ENCODE assay signal across 8 cellular contexts in the genomic region with DNA sequence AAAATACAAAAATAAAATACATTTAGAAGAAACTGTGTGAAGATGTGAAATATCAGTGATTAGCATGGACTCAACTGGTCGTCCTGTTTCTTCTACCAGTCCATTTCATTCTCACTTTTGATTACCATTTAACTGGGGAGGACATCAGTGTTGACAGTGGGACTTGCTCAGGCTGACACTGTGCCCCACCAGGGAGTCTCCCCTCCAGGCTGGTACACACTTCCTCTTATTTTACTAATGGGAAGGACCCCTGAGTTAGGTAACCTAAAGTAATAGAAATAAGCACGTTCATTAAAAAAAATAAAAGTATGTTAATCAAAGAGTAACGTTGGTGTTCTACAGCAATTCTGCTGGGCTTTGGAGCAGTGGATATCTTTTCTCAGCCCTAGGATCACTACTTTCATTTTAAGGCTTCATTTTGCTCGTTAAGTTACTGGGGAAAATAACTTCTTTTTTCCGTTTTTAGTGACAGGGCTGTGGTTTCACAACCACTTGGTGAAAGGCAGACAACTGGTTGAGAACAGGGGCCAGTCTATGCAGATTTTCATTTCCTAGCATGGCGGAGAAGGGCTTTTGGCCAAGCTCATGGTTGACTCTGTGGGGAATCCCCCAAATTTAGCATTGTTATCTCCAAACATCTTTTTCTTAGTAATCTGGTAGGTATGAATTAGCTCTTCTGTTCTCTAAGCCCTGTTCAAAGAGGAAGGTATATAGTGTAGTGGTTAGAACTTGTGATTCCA. TPM values are rescaled to one million over a fixed set of nuclear protein-coding genes. Genes with fewer than 3 reads are reported as not detected.
DNase-seq lines count a peak whose midpoint lies in the region; ATAC-seq and TF ChIP-seq lines count a peak whose summit lies in the region.

No MANE protein-coding gene starts in this region.

- H3K4me2 ChIP-seq in Loucy (ENCODE audit: low read depth, low read length, poor library complexity, severe bottlenecking), result peak overlapping the region; percentile 99

- no peaks in the 10 kb centered on the region for H3K9me2 ChIP-seq in Loucy (replicated peaks; ENCODE audit: low read depth, low read length)

- peak; percentile 63 to 88 (median 73) for DNase-seq in CD4-positive, alpha-beta memory T cell
- peak; percentile 60 for DNase-seq in activated T-cell treated with anti-CD3 and anti-CD28 coated beads for 24 hours (ENCODE audit: low read depth)
- no peak for DNase-seq in putamen (ENCODE audit: low spot score)
- no peak for DNase-seq in COLO668 (lab: John Stamatoyannopoulos, UW; ENCODE audit: unreplicated experiment)
- no peak for DNase-seq in globus pallidus (ENCODE audit: low spot score)

- H3K9me3 ChIP-seq in CD4-positive, alpha-beta memory T cell (ENCODE audit: control insufficient read depth in 1 of 2, low read length in 2 of 2), result no peaks in the 10 kb centered on the region
- H3K9me3 ChIP-seq in Loucy (ENCODE audit: insufficient read depth, low read depth, low read length), result no peaks in the 10 kb centered on the region

- H3K4me3 ChIP-seq in CD4-positive, alpha-beta memory T cell (ENCODE audit: low read length in 2 of 2), result peak overlapping the region; percentile 34 to 44
- H3K4me3 ChIP-seq in Loucy (ENCODE audit: low read length, poor library complexity, severe bottlenecking), result peak overlapping the region; percentile 97
- H3K4me3 ChIP-seq in skin epidermis, result peak overlapping the region in 2 of 7 experiments; percentile 59 to 72

- intact Hi-C loops in CD4-positive, alpha-beta memory T cell (cut with micrococcal nuclease), result loop anchor here (2.0 to 10.0 kb wide), 4 partner anchors 15 to 1369 kb away; partner anchors contain the start of genes HIBADH and HOXA9

- H4K20me1 ChIP-seq in Loucy (ENCODE audit: insufficient read depth, low read length, poor library complexity, severe bottlenecking), result peaks cover 3% of the 10 kb centered on the region

- peaks cover 3% of the 10 kb centered on the region for H3K36me3 ChIP-seq in CD4-positive, alpha-beta memory T cell (ENCODE audit: insufficient read depth, low read length)
- H3K36me3 ChIP-seq in Loucy (ENCODE audit: insufficient read depth, low read length), result no peaks in the 10 kb centered on the region

- H3K4me1 Mint-ChIP-seq in CD4-positive, alpha-beta memory T cell, result peaks cover 24 to 44% (median 35%) of the 10 kb centered on the region in 4 donors

- no peaks in the 10 kb centered on the region for H3K27me3 Mint-ChIP-seq in CD4-positive, alpha-beta memory T cell

- CTCF ChIA-PET in CD4-positive, alpha-beta memory T cell (lab: Charles Lee; ENCODE audit: partially characterized antibody), result interaction anchor here (0.7 to 2.3 kb wide), 7 partner anchors 15 to 399 kb away, joined by 3 to 17 read pairs (median 5); no protein-coding TSS in a partner anchor

- H3K4me3 Mint-ChIP-seq in CD4-positive, alpha-beta memory T cell, result peak overlapping the region; percentile 78 to 97 (median 86)

- no peaks in the 10 kb centered on the region for H3K27me3 ChIP-seq in CD4-positive, alpha-beta memory T cell (ENCODE audit: insufficient read depth, low read length)
- no peaks in the 10 kb centered on the region for H3K27me3 ChIP-seq in Loucy (ENCODE audit: insufficient read depth, low read length, poor library complexity, severe bottlenecking)

- no peaks in the 10 kb centered on the region for H3F3A ChIP-seq in Loucy (ENCODE audit: low read depth)

- H3K9me3 Mint-ChIP-seq in CD4-positive, alpha-beta memory T cell, result no peaks in the 10 kb centered on the region

- TF ChIP-seq CTCF in Loucy (conservative IDR thresholded peaks at IDR 0.05; ENCODE audit: low read length), result no peak

- peaks cover 64% of the 10 kb centered on the region for H3K79me2 ChIP-seq in Loucy (ENCODE audit: insufficient read depth, low read length)

- POLR2A ChIA-PET in CD4-positive, alpha-beta memory T cell (lab: Charles Lee; ENCODE audit: partially characterized antibody), result interaction anchor here (0.6 to 3.0 kb wide), 6 partner anchors 12 to 141 kb away, joined by 3 to 38 read pairs (median 4); partner anchors contain the start of genes CBX3, HNRNPA2B1 and NFE2L3

- H3K27ac ChIP-seq in CD4-positive, alpha-beta memory T cell (ENCODE audit: low read depth, low read length), result peak overlapping the region; percentile 57
- peak overlapping the region in 13 of 21 experiments; percentile 6 to 89 (median 57) for H3K27ac ChIP-seq in skin epidermis

- H3K9ac ChIP-seq in Loucy (ENCODE audit: low read depth, low read length, poor library complexity, severe bottlenecking), result peak overlapping the region; percentile 96

- peaks cover 2 to 3% of the 10 kb centered on the region in 2 donors for H3K36me3 Mint-ChIP-seq in CD4-positive, alpha-beta memory T cell

- peaks cover 32% of the 10 kb centered on the region for H3K4me1 ChIP-seq in CD4-positive, alpha-beta memory T cell (ENCODE audit: insufficient read depth, low read length)
- peaks cover 40% of the 10 kb centered on the region for H3K4me1 ChIP-seq in Loucy (ENCODE audit: insufficient read depth, low read length, poor library complexity, severe bottlenecking)

- H3K27ac Mint-ChIP-seq in CD4-positive, alpha-beta memory T cell, result peak overlapping the region; percentile 70 to 95 (median 82)

- H2AFZ ChIP-seq in Loucy (ENCODE audit: low read length), result no peak overlapping the region

- peak; percentile 57 for ATAC-seq in GM21526 (IDR thresholded peaks at IDR 0.05; ENCODE audit: low FRiP score, unreplicated experiment)

RNA-seq across cellular contexts. Expression of gene SNX10, which starts 2.1 kb away (rescaled TPM):
- total RNA-seq in CD4-positive, alpha-beta memory T cell, result 1 to 10 TPM; 8.4 to 8.7 TPM
- 10 to 100 TPM; 24.3 to 26.4 TPM for polyA plus RNA-seq in CD4-positive, alpha-beta memory T cell

Comparison
In these comparisons a context has a peak if more than half of its experiments do, and no peak if none do; other contexts are left out.
1. DNase-seq: peak in CD4-positive, alpha-beta memory T cell (5 of 5) and activated T-cell treated with anti-CD3 and anti-CD28 coated beads for 24 hours (single experiment); none in putamen (single experiment), COLO668 (single experiment) and globus pallidus (single experiment).